ENCODE assay signal across 8 cellular contexts in the genomic region with DNA sequence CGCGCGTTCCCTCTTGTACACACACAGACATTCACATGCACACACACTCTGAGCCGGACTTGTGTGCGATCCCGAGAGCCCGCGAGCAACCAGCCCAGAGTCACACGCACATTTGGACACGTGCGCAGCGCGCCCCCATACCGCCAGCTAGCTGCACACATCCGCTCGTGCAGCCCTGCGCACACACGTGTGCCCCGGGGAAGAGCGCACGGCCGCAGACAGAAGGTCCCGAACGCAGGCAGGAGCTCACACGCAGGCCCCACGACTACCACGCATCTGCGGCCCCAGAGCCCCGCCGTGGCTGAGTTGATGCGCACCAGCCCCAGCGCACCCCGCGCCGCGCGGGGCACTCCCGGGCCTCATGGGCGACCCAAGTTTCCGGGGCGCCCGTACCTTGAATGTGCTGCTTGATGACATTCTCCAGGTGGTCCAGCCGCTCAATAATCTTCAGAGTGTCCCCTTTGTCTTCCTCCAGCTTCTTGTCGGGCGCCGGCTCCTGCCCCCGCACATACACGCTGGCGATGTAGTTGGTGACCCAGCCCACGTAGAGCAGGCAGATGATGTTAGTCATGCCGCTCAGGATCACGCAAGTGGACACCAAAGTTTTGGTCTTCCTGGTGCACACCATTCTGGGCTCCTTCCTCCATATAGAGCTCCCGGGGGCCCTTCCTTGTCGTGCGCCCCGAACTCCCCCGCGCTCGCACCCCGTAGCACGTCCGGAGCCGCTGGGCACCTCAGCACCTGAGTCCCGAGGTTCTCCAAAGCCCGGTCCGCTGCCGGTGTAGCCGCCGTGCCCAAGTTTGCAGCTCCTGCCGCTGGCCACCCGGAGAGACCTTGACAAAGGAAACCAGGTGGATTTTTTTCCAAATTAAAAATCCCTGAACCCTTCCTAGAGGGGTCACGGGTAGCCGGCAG. TPM values are rescaled to one million over a fixed set of nuclear protein-coding genes. Genes with fewer than 3 reads are reported as not detected.
DNase-seq lines count a peak whose midpoint lies in the region; ATAC-seq and TF ChIP-seq lines count a peak whose summit lies in the region.

No MANE protein-coding gene starts in this region.

- TF ChIP-seq CTCF in GM13976 (IDR thresholded peaks at IDR 0.05; ENCODE audit: borderline replicate concordance, control extremely low read depth, extremely low read depth, insufficient read depth, missing control alignments) (no peak), epithelial cell of esophagus (IDR thresholded peaks at IDR 0.05; ENCODE audit: insufficient read depth, low read depth, low read length, missing control alignments) (no peak), PC-9 (conservative IDR thresholded peaks at IDR 0.05) (no peak)

- H3K27ac ChIP-seq in urinary bladder (ENCODE audit: low read depth) (no peak overlapping the region), PC-9 (no peak overlapping the region)

- no peak overlapping the region for H3K4me2 ChIP-seq in PC-9

- CTCF ChIA-PET in PC-9 (lab: Charles Lee) = no interaction called here

- POLR2A ChIA-PET in PC-9 (lab: Charles Lee; ENCODE audit: unreplicated experiment) = no interaction called here

- no peaks in the 10 kb centered on the region for H3K9me3 ChIP-seq in PC-9 (ENCODE audit: insufficient read depth, low read depth)

- peaks cover 22% of the 10 kb centered on the region; the same call in 1 of the 2 replicates for H3K27me3 ChIP-seq in PC-9 (ENCODE audit: insufficient read depth, low read depth)

- peak; percentile 2 for ATAC-seq in HG03108 (IDR thresholded peaks at IDR 0.05; ENCODE audit: unreplicated experiment)

- H2AFZ ChIP-seq in PC-9 = no peak overlapping the region

- in situ Hi-C loops in GM13976 (cut with MboI; ENCODE audit: low sequenced_read_pairs, unreplicated experiment) = no loop called here

- intact Hi-C loops in PC-9 (cut with micrococcal nuclease; ENCODE audit: unreplicated experiment) = no loop called here

- H3F3A ChIP-seq in PC-9 (ENCODE audit: insufficient read depth, low read depth) = no peaks in the 10 kb centered on the region

- peaks cover 2% of the 10 kb centered on the region for H3K4me1 ChIP-seq in urinary bladder (ENCODE audit: insufficient read depth)
- H3K4me1 ChIP-seq in PC-9 (replicated peaks; ENCODE audit: insufficient read depth) = no peaks in the 10 kb centered on the region

- no peaks in the 10 kb centered on the region for H3K9me2 ChIP-seq in PC-9 (ENCODE audit: insufficient read depth)

- DNase-seq in AG08395 (ENCODE audit: low spot score) (peak; percentile 7), GM13976 (ENCODE audit: low spot score) (peak; percentile 60), SW480 (ENCODE audit: low spot score) (peak; percentile 57), epithelial cell of esophagus (ENCODE audit: low read depth) (peak; percentile 51), myocyte (ENCODE audit: low read depth) (peak; percentile 25), PC-9 (no peak)

- H3K4me3 ChIP-seq in epithelial cell of esophagus (ENCODE audit: low read length) (peak overlapping the region; percentile 69), urinary bladder (ENCODE audit: low read depth, low read length) (peak overlapping the region; percentile 56), PC-9 (no peak overlapping the region)

- under 1% methylated on average over 73 of the region's 73 CpGs for WGBS in urinary bladder

- BruUV-seq in PC-9 (replicated peaks; lab: Mats Ljungman, UMichigan) = no TSS peak

- H4K20me1 ChIP-seq in PC-9 (ENCODE audit: insufficient read depth) = no peaks in the 10 kb centered on the region

- no peaks in the 10 kb centered on the region for H3K79me2 ChIP-seq in PC-9 (ENCODE audit: low read depth)

- H3K36me3 ChIP-seq in urinary bladder (ENCODE audit: insufficient read depth) (no peaks in the 10 kb centered on the region), PC-9 (ENCODE audit: low read depth) (no peaks in the 10 kb centered on the region)

RNA-seq across cellular contexts. Expression of gene GALNT18, which starts 0.6 kb away (rescaled TPM):
- 3.3 and 5.3 TPM in 2 replicates for total RNA-seq in myocyte
- 10.8 TPM for polyA plus RNA-seq in myocyte (2012)
- total RNA-seq in urinary bladder = 21.6 TPM
- 33.2 TPM for polyA plus RNA-seq in urinary bladder
- total RNA-seq in PC-9 (2021) = not detected in 2 replicates

Comparison
In these comparisons a context has a peak if more than half of its experiments do, and no peak if none do; other contexts are left out.
1. DNase-seq: peak in AG08395 (single experiment), GM13976 (single experiment), SW480 (single experiment), epithelial cell of esophagus (single experiment) and myocyte (single experiment); none in PC-9 (0 of 2).